ENCODE assay signal across 17 cellular contexts in genomic region chr1:160863422-160864131, GRCh38. TPM values are rescaled to one million over a fixed set of nuclear protein-coding genes. Genes with fewer than 3 reads are reported as not detected.
DNase-seq lines count a peak whose midpoint lies in the region; ATAC-seq lines count a peak whose summit lies in the region.
"Had no signal": no experiment of that assay in that cellular context is flagged by ENCODE, and none has a peak within 500 bp of the region (broad histone marks: within the 10 kb centered on the region; RNA-seq: fewer than 3 reads in every experiment).

No MANE protein-coding gene starts in this region.

- H3K27me3 Mint-ChIP-seq in immature natural killer cell (ENCODE audit: low read depth in 3 of 3), result peaks cover 0 to 7% (median 2%) of the 10 kb centered on the region in 3 donors
- H3K27me3 Mint-ChIP-seq in stimulated activated memory B cell treated with anti-CD40 and anti-IgM and Interleukin-4, amounts not matched to agents 10 μg/mL and 1 μg/mL and 100 μg/mL, for 72 hours, result peaks cover 10% of the 10 kb centered on the region

- peak overlapping the region; percentile 18 to 38 for H3K27ac Mint-ChIP-seq in activated naive CD4-positive, alpha-beta T cell treated with anti-CD3 and anti-CD28 coated beads, Interleukin-2, amount 50 U/mL, for 72 hours
- H3K27ac Mint-ChIP-seq in immature natural killer cell, result peak overlapping the region; percentile 94 to 99 (median 98)
- peak overlapping the region; percentile 3 for H3K27ac Mint-ChIP-seq in stimulated activated memory B cell treated with anti-CD40 and anti-IgM and Interleukin-4, amounts not matched to agents 10 μg/mL and 1 μg/mL and 100 μg/mL, for 72 hours
- H3K27ac Mint-ChIP-seq: activated T-cell treated with anti-CD3 and anti-CD28 coated beads, Interleukin-2, amount 50 U/mL, for 72 hours had no signal

- H3K36me3 Mint-ChIP-seq in activated naive CD4-positive, alpha-beta T cell treated with anti-CD3 and anti-CD28 coated beads, Interleukin-2, amount 50 U/mL, for 72 hours, result no peaks in the 10 kb centered on the region
- H3K36me3 Mint-ChIP-seq in immature natural killer cell, result peaks cover 6% of the 10 kb centered on the region in 3 donors
- no peaks in the 10 kb centered on the region for H3K36me3 Mint-ChIP-seq in stimulated activated memory B cell treated with anti-CD40 and anti-IgM and Interleukin-4, amounts not matched to agents 10 μg/mL and 1 μg/mL and 100 μg/mL, for 72 hours

- ATAC-seq in activated naive CD4-positive, alpha-beta T cell treated with anti-CD3 and anti-CD28 coated beads, Interleukin-2, amount 50 U/mL, for 72 hours, result no peak
- ATAC-seq in stimulated activated memory B cell treated with anti-CD40 and anti-IgM and Interleukin-4, amounts not matched to agents 10 μg/mL and 1 μg/mL and 100 μg/mL, for 72 hours, result peak; percentile 40

- peaks cover 20 to 55% of the 10 kb centered on the region in 2 donors for H3K4me1 Mint-ChIP-seq in immature natural killer cell
- peaks cover 32% of the 10 kb centered on the region for H3K4me1 Mint-ChIP-seq in stimulated activated memory B cell treated with anti-CD40 and anti-IgM and Interleukin-4, amounts not matched to agents 10 μg/mL and 1 μg/mL and 100 μg/mL, for 72 hours

- no peaks in the 10 kb centered on the region for H3K9me3 Mint-ChIP-seq in activated naive CD4-positive, alpha-beta T cell treated with anti-CD3 and anti-CD28 coated beads, Interleukin-2, amount 50 U/mL, for 72 hours
- H3K9me3 Mint-ChIP-seq in immature natural killer cell, result no peaks in the 10 kb centered on the region
- no peaks in the 10 kb centered on the region for H3K9me3 Mint-ChIP-seq in stimulated activated memory B cell treated with anti-CD40 and anti-IgM and Interleukin-4, amounts not matched to agents 10 μg/mL and 1 μg/mL and 100 μg/mL, for 72 hours
- H3K9me3 Mint-ChIP-seq: activated T-cell treated with anti-CD3 and anti-CD28 coated beads, Interleukin-2, amount 50 U/mL, for 72 hours had no signal

- no peak for DNase-seq in activated naive CD4-positive, alpha-beta T cell treated with anti-CD3 and anti-CD28 coated beads, Interleukin-2, amount 50 U/mL, for 72 hours (ENCODE audit: low spot score in 2 of 2)
- DNase-seq in activated naive CD4-positive, alpha-beta T cell treated with Interleukin-2 at 50 U/mL for 16 hours, result no peak
- peak; percentile 91 for DNase-seq in SIG-M5 treated with dmso at 0.1 percent for 504 hours (lab: John Stamatoyannopoulos, UW; ENCODE audit: unreplicated experiment)
- no peak for DNase-seq in immature natural killer cell
- no peak for DNase-seq in DMS153 treated with DMSO at 0.1 percent for 48 hours (lab: John Stamatoyannopoulos, UW; ENCODE audit: unreplicated experiment)
- DNase-seq in stimulated activated CD4-positive, alpha-beta T cell treated with anti-CD3 and anti-CD28 coated beads, Interleukin-2, amount 100 ng/mL, for 24 hours, result no peak
- no peak for DNase-seq in ureter (ENCODE audit: low spot score)
- DNase-seq: ACHN, NCI-H1105 treated with DMSO at 0.1 percent for 48 hours, NCI-H345, uterus had no signal

- H3K4me3 Mint-ChIP-seq in immature natural killer cell, result peak overlapping the region; percentile 68 to 99 (median 99)
- no peak overlapping the region for H3K4me3 Mint-ChIP-seq in stimulated activated memory B cell treated with anti-CD40 and anti-IgM and Interleukin-4, amounts not matched to agents 10 μg/mL and 1 μg/mL and 100 μg/mL, for 72 hours

RNA-seq across cellular contexts. Expression of gene CD244, which starts 0.9 kb away (rescaled TPM):
- under 1 TPM in 1 of 2 donors, not detected in 1; 0.36 TPM for total RNA-seq in activated naive CD4-positive, alpha-beta T cell treated with anti-CD3 and anti-CD28 coated beads, Interleukin-2, amount 50 U/mL, for 72 hours
- polyA plus RNA-seq in immature natural killer cell, result 100 to 1,000 TPM; 301 to 501 (median 410) TPM
- total RNA-seq in ureter, result 0.89 TPM
- total RNA-seq: chondrocyte, epithelial cell of proximal tubule, kidney epithelial cell, myocyte had no signal

RNA-seq across cellular contexts. Expression of gene ITLN1, which starts 21.4 kb away (rescaled TPM):
- total RNA-seq in activated naive CD4-positive, alpha-beta T cell treated with anti-CD3 and anti-CD28 coated beads, Interleukin-2, amount 50 U/mL, for 72 hours, result not detected
- under 1 TPM in 1 of 3 donors, not detected in 2; 0.77 TPM for polyA plus RNA-seq in immature natural killer cell
- total RNA-seq in ureter, result 16.8 TPM
- total RNA-seq: activated T-cell treated with anti-CD3 and anti-CD28 coated beads, Interleukin-2, amount 50 U/mL, for 72 hours; chondrocyte; epithelial cell of proximal tubule; kidney epithelial cell; myocyte had no signal

Comparison
In these comparisons a context has a peak if more than half of its experiments do, and no peak if none do; other contexts are left out.
1. H3K27ac Mint-ChIP-seq: peak in every context shown above with its lines; median percentile 98 in immature natural killer cell; 28 in activated naive CD4-positive, alpha-beta T cell treated with anti-CD3 and anti-CD28 coated beads, Interleukin-2, amount 50 U/mL, for 72 hours; 3 in stimulated activated memory B cell treated with anti-CD40 and anti-IgM and Interleukin-4, amounts not matched to agents 10 μg/mL and 1 μg/mL and 100 μg/mL, for 72 hours.
2. RNA of gene ITLN1, which starts 21.4 kb away (total RNA-seq): 16.8 TPM in ureter (single experiment); not detected in activated naive CD4-positive, alpha-beta T cell treated with anti-CD3 and anti-CD28 coated beads, Interleukin-2, amount 50 U/mL, for 72 hours; every median in the first group is over 10 times any median in the second.